Comparison of ENCODE assay signal across 30 cellular contexts in the genomic region with DNA sequence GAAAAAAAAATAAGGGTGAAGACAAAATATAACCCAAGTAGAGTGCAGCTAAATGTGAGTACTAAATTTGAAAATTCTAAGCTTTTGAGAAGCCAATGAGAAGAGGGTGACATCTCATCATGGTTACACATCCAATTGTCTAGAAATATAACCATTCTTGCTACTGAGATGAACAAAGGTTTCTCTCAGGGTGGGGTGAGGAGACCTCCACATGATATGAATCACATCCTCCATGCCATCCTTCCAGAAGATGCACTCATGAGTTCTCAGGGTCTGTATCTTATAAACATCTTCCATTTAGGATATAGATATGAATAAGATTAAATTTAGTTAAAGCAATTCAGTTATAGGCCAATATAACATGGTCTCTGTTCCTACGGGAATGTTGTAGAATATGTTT. TPM values are rescaled to one million over a fixed set of nuclear protein-coding genes. Genes with fewer than 3 reads are reported as not detected.
DNase-seq lines count a peak whose midpoint lies in the region; ATAC-seq, FAIRE-seq and TF ChIP-seq lines count a peak whose summit lies in the region.
"Had no signal": no experiment of that assay in that cellular context is flagged by ENCODE, and none has a peak within 500 bp of the region (broad histone marks: within the 10 kb centered on the region; RNA-seq: fewer than 3 reads in every experiment).

No MANE protein-coding gene starts in this region.

- H3K27me3 Mint-ChIP-seq in HFFc6 (ENCODE audit: insufficient read depth) (no peaks in the 10 kb centered on the region; the same call in 1 of the 2 replicates), astrocyte (ENCODE audit: low read depth, unreplicated experiment) (no peaks in the 10 kb centered on the region)

- H3K9ac ChIP-seq in astrocyte (ENCODE audit: low read length): no peak overlapping the region
- H3K9ac ChIP-seq: BLaER1 treated with 17β-estradiol and CSF1 and Interleukin-3, amounts not matched to agents 10 nM and 100 nM had no signal

- no peak for ATAC-seq in HG02938 (IDR thresholded peaks at IDR 0.05; ENCODE audit: unreplicated experiment)
- ATAC-seq: K562 had no signal

- H3K4me3 Mint-ChIP-seq in HFFc6 (no peak overlapping the region), astrocyte (ENCODE audit: unreplicated experiment) (no peak overlapping the region)
- H3K4me3 Mint-ChIP-seq: CD4-positive, alpha-beta memory T cell; H9 had no signal

- no peak overlapping the region for H2AFZ ChIP-seq in astrocyte (ENCODE audit: low read depth, low read length)

- no peaks in the 10 kb centered on the region for H3K79me2 ChIP-seq in astrocyte (ENCODE audit: insufficient read depth, low read length)

- H3K4me1 Mint-ChIP-seq in HFFc6 (ENCODE audit: low read depth) (peaks cover 54% of the 10 kb centered on the region), astrocyte (ENCODE audit: low read depth, unreplicated experiment) (peaks cover 40% of the 10 kb centered on the region)
- H3K4me1 Mint-ChIP-seq: CD4-positive, alpha-beta memory T cell; H9 had no signal

- TF ChIP-seq CTCF in HFFc6 (IDR thresholded peaks at IDR 0.05) (no peak), astrocyte (IDR thresholded peaks at IDR 0.05; ENCODE audit: insufficient read depth, low read depth, low read length) (no peak), fibroblast of mammary gland (conservative IDR thresholded peaks at IDR 0.05; ENCODE audit: control insufficient read depth, insufficient read depth, low read depth, low read length) (no peak)

- H3K9me3 ChIP-seq in astrocyte (ENCODE audit: insufficient read depth, low read depth, low read length): no peaks in the 10 kb centered on the region

- no peaks in the 10 kb centered on the region for H4K20me1 ChIP-seq in astrocyte (ENCODE audit: insufficient read depth, low read length)
- H4K20me1 ChIP-seq: BLaER1 treated with 17β-estradiol and CSF1 and Interleukin-3, amounts not matched to agents 10 nM and 100 nM had no signal

- H3K27me3 ChIP-seq in astrocyte (ENCODE audit: insufficient read depth, low read length): no peaks in the 10 kb centered on the region
- H3K27me3 ChIP-seq: BLaER1 treated with 17β-estradiol and CSF1 and Interleukin-3, amounts not matched to agents 10 nM and 100 nM had no signal

- H3K36me3 Mint-ChIP-seq in HFFc6 (ENCODE audit: low read depth) (no peaks in the 10 kb centered on the region), astrocyte (ENCODE audit: low read depth, unreplicated experiment) (no peaks in the 10 kb centered on the region)
- H3K36me3 Mint-ChIP-seq: CD4-positive, alpha-beta memory T cell had no signal

- H3K36me3 ChIP-seq in astrocyte (ENCODE audit: insufficient read depth, low read length): no peaks in the 10 kb centered on the region
- H3K36me3 ChIP-seq: BLaER1 treated with 17β-estradiol and CSF1 and Interleukin-3, amounts not matched to agents 10 nM and 100 nM had no signal

- peak overlapping the region; percentile 58 for H3K27ac ChIP-seq in astrocyte (ENCODE audit: low read depth, low read length)
- H3K27ac ChIP-seq: BLaER1 treated with 17β-estradiol and CSF1 and Interleukin-3, amounts not matched to agents 10 nM and 100 nM; HL-60; PC-9; RWPE1; SK-N-MC had no signal

- H3K9me3 Mint-ChIP-seq in HFFc6 (no peaks in the 10 kb centered on the region), astrocyte (ENCODE audit: unreplicated experiment) (peaks cover 4% of the 10 kb centered on the region)
- H3K9me3 Mint-ChIP-seq: H9 had no signal

- H3K4me2 ChIP-seq in astrocyte (ENCODE audit: low read length): no peak overlapping the region
- H3K4me2 ChIP-seq: BLaER1 treated with 17β-estradiol and CSF1 and Interleukin-3, amounts not matched to agents 10 nM and 100 nM; PC-9 had no signal

- peaks cover 26% of the 10 kb centered on the region for H3K4me1 ChIP-seq in astrocyte (ENCODE audit: insufficient read depth, low read length)
- H3K4me1 ChIP-seq: BLaER1 treated with 17β-estradiol and CSF1 and Interleukin-3, amounts not matched to agents 10 nM and 100 nM had no signal

- no peak for FAIRE-seq in astrocyte (lab: Jason Lieb, UNC)
- FAIRE-seq: A204.1, GM12892, GM19239, K562 had no signal

- H3K4me3 ChIP-seq in astrocyte (ENCODE audit: insufficient read depth, low read depth, low read length) (no peak overlapping the region), fibroblast of mammary gland (ENCODE audit: control insufficient read depth, low read depth, low read length) (no peak overlapping the region)
- H3K4me3 ChIP-seq: BLaER1 treated with 17β-estradiol and CSF1 and Interleukin-3, amounts not matched to agents 10 nM and 100 nM; K562; PC-9; SK-N-MC had no signal

- H3K27ac Mint-ChIP-seq in HFFc6 (peak overlapping the region; percentile 87), astrocyte (ENCODE audit: unreplicated experiment) (peak overlapping the region; percentile 93)
- H3K27ac Mint-ChIP-seq: CD4-positive, alpha-beta memory T cell had no signal

- DNase-seq in EH (ENCODE audit: low read depth): peak; percentile 30
- DNase-seq in HFFc6: no peak
- no peak for DNase-seq in astrocyte (ENCODE audit: low read depth)
- peak; percentile 28 for DNase-seq in fibroblast of mammary gland (ENCODE audit: low read depth)
- DNase-seq in stimulated activated CD4-positive, alpha-beta T cell treated with anti-CD3 and anti-CD28 coated beads, Interleukin-4, amount 100 ng/mL, for 24 hours: no peak
- no peak for DNase-seq in NCI-H1048 (lab: John Stamatoyannopoulos, UW)
- DNase-seq in HuH-7.5 (ENCODE audit: low spot score): no peak
- DNase-seq: AML-193; CD4-positive, alpha-beta memory T cell; COR-L47; H9; Kasumi-1; NCI-H1105; NCI-H146; NCI-H2029; NCI-H446 treated with DMSO at 0.1 percent for 48 hours; NCI-H526; NCI-H82; SHP77 treated with DMSO at 0.1 percent for 48 hours; T-helper 2 cell had no signal

RNA-seq across cellular contexts. Expression of a gene that starts 38.9 kb away (rescaled TPM):
- total RNA-seq in HFFc6 (2021; fragmentation: NEBNext Ultra II Directional; extraction: Animal tissue kit (Norgen Biotek cat#: 25700)): 10 to 100 TPM in 5 of 6 experiments, 1 to 10 TPM in 1; 6.3 to 24.4 (median 18.0) TPM
- 21.5 and 26.2 TPM in 2 replicates for total RNA-seq in astrocyte

Comparison
In these comparisons a context has a peak if more than half of its experiments do, and no peak if none do; other contexts are left out.
1. DNase-seq: peak in EH (single experiment) and fibroblast of mammary gland (single experiment); none in HFFc6 (single experiment), astrocyte (single experiment), stimulated activated CD4-positive, alpha-beta T cell treated with anti-CD3 and anti-CD28 coated beads, Interleukin-4, amount 100 ng/mL, for 24 hours (single experiment), NCI-H1048 (single experiment) and HuH-7.5 (single experiment).